Comparison of ENCODE assay signal across 8 cellular contexts in genomic region chr6:53544500-53545308, GRCh38. TPM values are rescaled to one million over a fixed set of nuclear protein-coding genes. Genes with fewer than 3 reads are reported as not detected.
DNase-seq lines count a peak whose midpoint lies in the region; ATAC-seq and TF ChIP-seq lines count a peak whose summit lies in the region.

Gene GCLC, minus strand, starts transcription at chr6:53545101. Its CDS starts 456 bp downstream, at chr6:53544645.

- H3K4me2 ChIP-seq in Karpas-422 (ENCODE audit: low read depth, low read length, poor library complexity, severe bottlenecking) = peak within 1 kb of the TSS; percentile 83

- H3K36me3 Mint-ChIP-seq in natural killer cell = no peaks in the 10 kb centered on the region

- H3K9me2 ChIP-seq in Karpas-422 (replicated peaks; ENCODE audit: insufficient read depth, low read length) = no peaks in the 10 kb centered on the region

- H3K27me3 Mint-ChIP-seq in natural killer cell (ENCODE audit: low read depth in 2 of 2) = no peaks in the 10 kb centered on the region

- 0 out of 2 replicates have a peak, but pooled peaks cover 7% of the 10 kb centered on the region for H3K79me2 ChIP-seq in Karpas-422 (ENCODE audit: low read length)

- peaks cover 35% of the 10 kb centered on the region for H3K4me1 ChIP-seq in Karpas-422 (ENCODE audit: low read length)

- peak; percentile 61 for ATAC-seq in GM21786 (IDR thresholded peaks at IDR 0.05; ENCODE audit: unreplicated experiment)
- ATAC-seq in natural killer cell = peak; percentile 64 to 77 (median 70)

- peak within 1 kb of the TSS; percentile 98 for H3K4me3 Mint-ChIP-seq in natural killer cell

- DNase-seq in Daoy (ENCODE audit: low read depth) (peak; percentile 99), Karpas-422 (peak; percentile 96), RPMI7951 (ENCODE audit: low read depth) (peak; percentile 94), fibroblast of mammary gland (ENCODE audit: low read depth) (peak; percentile 92), natural killer cell (peak; percentile 86)
- DNase-seq in activated T-helper 1 cell treated with anti-CD3 and anti-CD28 coated beads, Interleukin-2, amount 50 U/mL, for 16 hours (ENCODE audit: low read depth in 1 of 2, low spot score in 1 of 2) = peak; percentile 73 to 82
- DNase-seq in stimulated activated naive CD4-positive, alpha-beta T cell treated with Interleukin-2 at 50 U/mL for 16 hours (lab: John Stamatoyannopoulos, UW) = peak; percentile 88

- H3K27ac Mint-ChIP-seq in natural killer cell = peak within 1 kb of the TSS; percentile 91 to 92

- no peaks in the 10 kb centered on the region for H3K9me3 Mint-ChIP-seq in natural killer cell

- peaks cover 8% of the 10 kb centered on the region; the same call in 1 of the 2 replicates for H3K27me3 ChIP-seq in Karpas-422 (ENCODE audit: low read length)

- H2AFZ ChIP-seq in Karpas-422 (ENCODE audit: low read length) = peak within 1 kb of the TSS; percentile 89

- H3K4me1 Mint-ChIP-seq in natural killer cell = peaks cover 51 to 73% of the 10 kb centered on the region in 2 donors

- intact Hi-C loops in natural killer cell (cut with micrococcal nuclease) = loop anchor here (2.0 to 10.0 kb wide), 5 partner anchors 52 to 967 kb away; partner anchors contain the start of genes FBXO9, LRRC1 and TRAM2

- TF ChIP-seq CTCF in fibroblast of mammary gland (conservative IDR thresholded peaks at IDR 0.05; ENCODE audit: control insufficient read depth, insufficient read depth, low read depth, low read length) = no peak
- peak; percentile 73 for TF ChIP-seq CTCF in natural killer cell (IDR thresholded peaks at IDR 0.05)

- no peaks in the 10 kb centered on the region for H3K9me3 ChIP-seq in Karpas-422 (ENCODE audit: low read length)

- H3K36me3 ChIP-seq in Karpas-422 (ENCODE audit: insufficient read depth, low read length) = no peaks in the 10 kb centered on the region

- H3K27ac ChIP-seq in Karpas-422 (ENCODE audit: low read length) = no peak within 1 kb of the TSS

- peak within 1 kb of the TSS; percentile 83 for H3K9ac ChIP-seq in Karpas-422 (ENCODE audit: low read length)

- H3K4me3 ChIP-seq in Karpas-422 (ENCODE audit: low read length) (peak within 1 kb of the TSS; percentile 84), fibroblast of mammary gland (ENCODE audit: control insufficient read depth, low read depth, low read length) (peak within 1 kb of the TSS; percentile 65)

- H4K20me1 ChIP-seq in Karpas-422 (ENCODE audit: insufficient read depth, low read depth, low read length) = peaks cover 1% of the 10 kb centered on the region; the same call in 1 of the 2 replicates

RNA-seq across cellular contexts. Expression of gene GCLC, which starts in this region (rescaled TPM):
- total RNA-seq in Daoy (2014; rRNA removed; shearing (Covaris generic)) = 40.1 and 55.0 TPM in 2 replicates
- total RNA-seq in Karpas-422 (2014; rRNA removed; shearing (Covaris generic); ENCODE audit: low replicate concordance) = 11.6 and 20.3 TPM in 2 replicates
- total RNA-seq in RPMI7951 (2014; rRNA removed; shearing (Covaris generic)) = 8.2 and 9.4 TPM in 2 replicates
- 10 to 100 TPM; 39.0 to 52.7 (median 39.2) TPM for total RNA-seq in natural killer cell
